ENCODE assay signal across 1 cellular context in the genomic region with DNA sequence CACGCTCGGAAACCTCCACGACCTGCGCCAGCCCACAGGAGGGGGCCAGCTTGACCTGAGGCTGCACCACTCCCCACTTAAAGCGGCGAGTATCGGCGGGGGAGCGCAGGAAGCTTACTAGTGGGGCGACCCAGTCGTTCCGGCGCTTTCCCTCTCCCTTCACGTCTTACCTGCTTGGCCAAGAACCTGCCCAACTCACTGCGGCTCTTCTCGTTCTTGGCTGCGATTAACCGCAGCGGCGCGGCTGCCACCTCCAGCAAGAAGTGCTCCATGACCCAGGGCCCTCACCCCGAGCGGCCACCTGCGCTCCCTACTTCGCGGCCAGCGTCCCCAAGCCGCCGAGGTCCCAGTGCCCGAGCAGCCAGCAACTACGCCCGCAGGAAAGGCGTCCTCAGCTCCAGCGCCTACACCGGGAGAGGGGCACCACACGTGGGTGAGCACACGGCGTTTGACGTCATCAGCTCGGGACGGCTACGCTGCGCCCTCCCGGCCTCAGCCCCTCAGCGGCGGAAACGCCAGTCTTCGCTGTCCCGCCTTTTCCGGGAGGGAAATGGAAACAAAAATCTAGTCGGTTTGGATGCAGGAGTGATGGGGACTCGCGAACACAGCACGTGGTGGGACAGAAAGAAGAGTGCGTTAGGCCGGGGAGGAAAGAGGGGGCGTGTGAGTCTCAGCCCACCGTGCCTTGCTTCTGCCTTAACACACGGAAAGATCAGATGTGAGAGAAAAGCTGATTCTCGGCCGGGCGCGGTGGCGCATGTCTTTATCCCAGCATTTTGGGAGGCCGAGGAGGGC.
A peak's percentile ranks its signal among the peaks of the same experiment; 100 is the strongest.
TF ChIP-seq lines count a peak whose summit lies in the region.

A gene with protein sequence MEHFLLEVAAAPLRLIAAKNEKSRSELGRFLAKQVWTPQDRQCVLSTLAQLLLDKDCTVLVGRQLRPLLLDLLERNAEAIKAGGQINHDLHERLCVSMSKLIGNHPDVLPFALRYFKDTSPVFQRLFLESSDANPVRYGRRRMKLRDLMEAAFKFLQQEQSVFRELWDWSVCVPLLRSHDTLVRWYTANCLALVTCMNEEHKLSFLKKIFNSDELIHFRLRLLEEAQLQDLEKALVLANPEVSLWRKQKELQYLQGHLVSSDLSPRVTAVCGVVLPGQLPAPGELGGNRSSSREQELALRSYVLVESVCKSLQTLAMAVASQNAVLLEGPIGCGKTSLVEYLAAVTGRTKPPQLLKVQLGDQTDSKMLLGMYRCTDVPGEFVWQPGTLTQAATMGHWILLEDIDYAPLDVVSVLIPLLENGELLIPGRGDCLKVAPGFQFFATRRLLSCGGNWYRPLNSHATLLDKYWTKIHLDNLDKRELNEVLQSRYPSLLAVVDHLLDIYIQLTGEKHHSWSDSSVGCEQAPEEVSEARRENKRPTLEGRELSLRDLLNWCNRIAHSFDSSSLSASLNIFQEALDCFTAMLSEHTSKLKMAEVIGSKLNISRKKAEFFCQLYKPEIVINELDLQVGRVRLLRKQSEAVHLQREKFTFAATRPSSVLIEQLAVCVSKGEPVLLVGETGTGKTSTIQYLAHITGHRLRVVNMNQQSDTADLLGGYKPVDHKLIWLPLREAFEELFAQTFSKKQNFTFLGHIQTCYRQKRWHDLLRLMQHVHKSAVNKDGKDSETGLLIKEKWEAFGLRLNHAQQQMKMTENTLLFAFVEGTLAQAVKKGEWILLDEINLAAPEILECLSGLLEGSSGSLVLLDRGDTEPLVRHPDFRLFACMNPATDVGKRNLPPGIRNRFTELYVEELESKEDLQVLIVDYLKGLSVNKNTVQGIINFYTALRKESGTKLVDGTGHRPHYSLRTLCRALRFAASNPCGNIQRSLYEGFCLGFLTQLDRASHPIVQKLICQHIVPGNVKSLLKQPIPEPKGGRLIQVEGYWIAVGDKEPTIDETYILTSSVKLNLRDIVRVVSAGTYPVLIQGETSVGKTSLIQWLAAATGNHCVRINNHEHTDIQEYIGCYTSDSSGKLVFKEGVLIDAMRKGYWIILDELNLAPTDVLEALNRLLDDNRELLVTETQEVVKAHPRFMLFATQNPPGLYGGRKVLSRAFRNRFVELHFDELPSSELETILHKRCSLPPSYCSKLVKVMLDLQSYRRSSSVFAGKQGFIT (N-terminal part only) (minus strand): TSS at position 459 of the 795 bp plus-strand sequence. CDS start 187 bp downstream, at position 272.

TF ChIP-seq in K562, 482 proteins besides CTCF, POLR2A, EP300 and RAD21 (continued from another document and continues in another):
- TF ChIP-seq, protein P1, sequence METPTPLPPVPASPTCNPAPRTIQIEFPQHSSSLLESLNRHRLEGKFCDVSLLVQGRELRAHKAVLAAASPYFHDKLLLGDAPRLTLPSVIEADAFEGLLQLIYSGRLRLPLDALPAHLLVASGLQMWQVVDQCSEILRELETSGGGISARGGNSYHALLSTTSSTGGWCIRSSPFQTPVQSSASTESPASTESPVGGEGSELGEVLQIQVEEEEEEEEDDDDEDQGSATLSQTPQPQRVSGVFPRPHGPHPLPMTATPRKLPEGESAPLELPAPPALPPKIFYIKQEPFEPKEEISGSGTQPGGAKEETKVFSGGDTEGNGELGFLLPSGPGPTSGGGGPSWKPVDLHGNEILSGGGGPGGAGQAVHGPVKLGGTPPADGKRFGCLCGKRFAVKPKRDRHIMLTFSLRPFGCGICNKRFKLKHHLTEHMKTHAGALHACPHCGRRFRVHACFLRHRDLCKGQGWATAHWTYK (CRISPR knock-in tag; IDR thresholded peaks at IDR 0.05) = 0 out of 2 replicates have a peak, but pooled peaks have one; percentile 50
- TF ChIP-seq, protein P2, sequence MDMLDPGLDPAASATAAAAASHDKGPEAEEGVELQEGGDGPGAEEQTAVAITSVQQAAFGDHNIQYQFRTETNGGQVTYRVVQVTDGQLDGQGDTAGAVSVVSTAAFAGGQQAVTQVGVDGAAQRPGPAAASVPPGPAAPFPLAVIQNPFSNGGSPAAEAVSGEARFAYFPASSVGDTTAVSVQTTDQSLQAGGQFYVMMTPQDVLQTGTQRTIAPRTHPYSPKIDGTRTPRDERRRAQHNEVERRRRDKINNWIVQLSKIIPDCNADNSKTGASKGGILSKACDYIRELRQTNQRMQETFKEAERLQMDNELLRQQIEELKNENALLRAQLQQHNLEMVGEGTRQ (CRISPR knock-in tag; IDR thresholded peaks at IDR 0.05) = peak; percentile 81
- TF ChIP-seq ZNF232 (CRISPR knock-in tag; IDR thresholded peaks at IDR 0.05) (no peak; the same call in 1 of the 2 replicates), FOXP1 (CRISPR knock-in tag; IDR thresholded peaks at IDR 0.05) (peak; percentile 81), GATAD2B (IDR thresholded peaks at IDR 0.05; ENCODE audit: borderline replicate concordance) (no peak), CBFB (CRISPR knock-in tag; IDR thresholded peaks at IDR 0.05) (peak; percentile 58; the same call in 1 of the 2 replicates), SMARCA4 (IDR thresholded peaks at IDR 0.05) (no peak), TAF15 (IDR thresholded peaks at IDR 0.05; ENCODE audit: low read depth, low read length) (no peak), SP2 (IDR thresholded peaks at IDR 0.05; ENCODE audit: extremely low read depth, low read depth, low read length, poor library complexity, severe bottlenecking) (peak; percentile 39), U2AF2 (optimal IDR thresholded peaks at IDR 0.05; ENCODE audit: low read depth, low read length) (no peak), PRPF4 (IDR thresholded peaks at IDR 0.05; ENCODE audit: insufficient read depth, low read depth, low read length, poor library complexity, severe bottlenecking) (no peak), ZNF324 (CRISPR knock-in tag; IDR thresholded peaks at IDR 0.05) (no peak), TBP (optimal IDR thresholded peaks at IDR 0.05; ENCODE audit: low read depth, low read length) (peak; percentile 80), MYNN (IDR thresholded peaks at IDR 0.05) (no peak; the same call in 1 of the 2 replicates), MYNN (CRISPR knock-in tag; IDR thresholded peaks at IDR 0.05) (no peak), MAFF (IDR thresholded peaks at IDR 0.05; ENCODE audit: low read length) (no peak), SAP30 (IDR thresholded peaks at IDR 0.05; ENCODE audit: borderline replicate concordance, insufficient read depth, low read depth, low read length, poor library complexity, severe bottlenecking) (peak; percentile 99), POLR3G (IDR thresholded peaks at IDR 0.05; ENCODE audit: extremely low read depth, insufficient read length, insufficient replicate concordance) (no peak), TAF1 (IDR thresholded peaks at IDR 0.05; ENCODE audit: control insufficient read depth, extremely low read depth, insufficient read depth, low read length, severe bottlenecking) (peak; percentile 74), HDAC1 (IDR thresholded peaks at IDR 0.05) (peak in 1 of 2 experiments; percentile 100; a peak in 2 of 4 replicates), ZSCAN32 (CRISPR knock-in tag; IDR thresholded peaks at IDR 0.05) (no peak), ZFX (CRISPR knock-in tag; IDR thresholded peaks at IDR 0.05) (peak; percentile 75), CBX8 (IDR thresholded peaks at IDR 0.05; ENCODE audit: borderline replicate concordance, extremely low read depth, low read depth, low read length, poor library complexity, severe bottlenecking) (no peak), ZNF316 (IDR thresholded peaks at IDR 0.05) (no peak), MCM3 (IDR thresholded peaks at IDR 0.05) (no peak), NFRKB (IDR thresholded peaks at IDR 0.05; ENCODE audit: low read depth) (peak; percentile 93)
- TF ChIP-seq, protein P3, sequence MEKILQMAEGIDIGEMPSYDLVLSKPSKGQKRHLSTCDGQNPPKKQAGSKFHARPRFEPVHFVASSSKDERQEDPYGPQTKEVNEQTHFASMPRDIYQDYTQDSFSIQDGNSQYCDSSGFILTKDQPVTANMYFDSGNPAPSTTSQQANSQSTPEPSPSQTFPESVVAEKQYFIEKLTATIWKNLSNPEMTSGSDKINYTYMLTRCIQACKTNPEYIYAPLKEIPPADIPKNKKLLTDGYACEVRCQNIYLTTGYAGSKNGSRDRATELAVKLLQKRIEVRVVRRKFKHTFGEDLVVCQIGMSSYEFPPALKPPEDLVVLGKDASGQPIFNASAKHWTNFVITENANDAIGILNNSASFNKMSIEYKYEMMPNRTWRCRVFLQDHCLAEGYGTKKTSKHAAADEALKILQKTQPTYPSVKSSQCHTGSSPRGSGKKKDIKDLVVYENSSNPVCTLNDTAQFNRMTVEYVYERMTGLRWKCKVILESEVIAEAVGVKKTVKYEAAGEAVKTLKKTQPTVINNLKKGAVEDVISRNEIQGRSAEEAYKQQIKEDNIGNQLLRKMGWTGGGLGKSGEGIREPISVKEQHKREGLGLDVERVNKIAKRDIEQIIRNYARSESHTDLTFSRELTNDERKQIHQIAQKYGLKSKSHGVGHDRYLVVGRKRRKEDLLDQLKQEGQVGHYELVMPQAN (IDR thresholded peaks at IDR 0.05; ENCODE audit: borderline replicate concordance) = peak; percentile 99
- TF ChIP-seq, protein P4, sequence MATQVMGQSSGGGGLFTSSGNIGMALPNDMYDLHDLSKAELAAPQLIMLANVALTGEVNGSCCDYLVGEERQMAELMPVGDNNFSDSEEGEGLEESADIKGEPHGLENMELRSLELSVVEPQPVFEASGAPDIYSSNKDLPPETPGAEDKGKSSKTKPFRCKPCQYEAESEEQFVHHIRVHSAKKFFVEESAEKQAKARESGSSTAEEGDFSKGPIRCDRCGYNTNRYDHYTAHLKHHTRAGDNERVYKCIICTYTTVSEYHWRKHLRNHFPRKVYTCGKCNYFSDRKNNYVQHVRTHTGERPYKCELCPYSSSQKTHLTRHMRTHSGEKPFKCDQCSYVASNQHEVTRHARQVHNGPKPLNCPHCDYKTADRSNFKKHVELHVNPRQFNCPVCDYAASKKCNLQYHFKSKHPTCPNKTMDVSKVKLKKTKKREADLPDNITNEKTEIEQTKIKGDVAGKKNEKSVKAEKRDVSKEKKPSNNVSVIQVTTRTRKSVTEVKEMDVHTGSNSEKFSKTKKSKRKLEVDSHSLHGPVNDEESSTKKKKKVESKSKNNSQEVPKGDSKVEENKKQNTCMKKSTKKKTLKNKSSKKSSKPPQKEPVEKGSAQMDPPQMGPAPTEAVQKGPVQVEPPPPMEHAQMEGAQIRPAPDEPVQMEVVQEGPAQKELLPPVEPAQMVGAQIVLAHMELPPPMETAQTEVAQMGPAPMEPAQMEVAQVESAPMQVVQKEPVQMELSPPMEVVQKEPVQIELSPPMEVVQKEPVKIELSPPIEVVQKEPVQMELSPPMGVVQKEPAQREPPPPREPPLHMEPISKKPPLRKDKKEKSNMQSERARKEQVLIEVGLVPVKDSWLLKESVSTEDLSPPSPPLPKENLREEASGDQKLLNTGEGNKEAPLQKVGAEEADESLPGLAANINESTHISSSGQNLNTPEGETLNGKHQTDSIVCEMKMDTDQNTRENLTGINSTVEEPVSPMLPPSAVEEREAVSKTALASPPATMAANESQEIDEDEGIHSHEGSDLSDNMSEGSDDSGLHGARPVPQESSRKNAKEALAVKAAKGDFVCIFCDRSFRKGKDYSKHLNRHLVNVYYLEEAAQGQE (CRISPR knock-in tag; IDR thresholded peaks at IDR 0.05; ENCODE audit: low read depth) = no peak
- TF ChIP-seq, protein P5, sequence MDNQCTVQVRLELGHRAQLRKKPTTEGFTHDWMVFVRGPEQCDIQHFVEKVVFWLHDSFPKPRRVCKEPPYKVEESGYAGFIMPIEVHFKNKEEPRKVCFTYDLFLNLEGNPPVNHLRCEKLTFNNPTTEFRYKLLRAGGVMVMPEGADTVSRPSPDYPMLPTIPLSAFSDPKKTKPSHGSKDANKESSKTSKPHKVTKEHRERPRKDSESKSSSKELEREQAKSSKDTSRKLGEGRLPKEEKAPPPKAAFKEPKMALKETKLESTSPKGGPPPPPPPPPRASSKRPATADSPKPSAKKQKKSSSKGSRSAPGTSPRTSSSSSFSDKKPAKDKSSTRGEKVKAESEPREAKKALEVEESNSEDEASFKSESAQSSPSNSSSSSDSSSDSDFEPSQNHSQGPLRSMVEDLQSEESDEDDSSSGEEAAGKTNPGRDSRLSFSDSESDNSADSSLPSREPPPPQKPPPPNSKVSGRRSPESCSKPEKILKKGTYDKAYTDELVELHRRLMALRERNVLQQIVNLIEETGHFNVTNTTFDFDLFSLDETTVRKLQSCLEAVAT (IDR thresholded peaks at IDR 0.05) = no peak; a peak in 1 of 4 replicates
- TF ChIP-seq, protein P6, sequence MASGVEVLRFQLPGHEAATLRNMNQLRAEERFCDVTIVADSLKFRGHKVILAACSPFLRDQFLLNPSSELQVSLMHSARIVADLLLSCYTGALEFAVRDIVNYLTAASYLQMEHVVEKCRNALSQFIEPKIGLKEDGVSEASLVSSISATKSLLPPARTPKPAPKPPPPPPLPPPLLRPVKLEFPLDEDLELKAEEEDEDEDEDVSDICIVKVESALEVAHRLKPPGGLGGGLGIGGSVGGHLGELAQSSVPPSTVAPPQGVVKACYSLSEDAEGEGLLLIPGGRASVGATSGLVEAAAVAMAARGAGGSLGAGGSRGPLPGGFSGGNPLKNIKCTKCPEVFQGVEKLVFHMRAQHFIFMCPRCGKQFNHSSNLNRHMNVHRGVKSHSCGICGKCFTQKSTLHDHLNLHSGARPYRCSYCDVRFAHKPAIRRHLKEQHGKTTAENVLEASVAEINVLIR (CRISPR knock-in tag; IDR thresholded peaks at IDR 0.05) = peak; percentile 95
- TF ChIP-seq, protein P7, sequence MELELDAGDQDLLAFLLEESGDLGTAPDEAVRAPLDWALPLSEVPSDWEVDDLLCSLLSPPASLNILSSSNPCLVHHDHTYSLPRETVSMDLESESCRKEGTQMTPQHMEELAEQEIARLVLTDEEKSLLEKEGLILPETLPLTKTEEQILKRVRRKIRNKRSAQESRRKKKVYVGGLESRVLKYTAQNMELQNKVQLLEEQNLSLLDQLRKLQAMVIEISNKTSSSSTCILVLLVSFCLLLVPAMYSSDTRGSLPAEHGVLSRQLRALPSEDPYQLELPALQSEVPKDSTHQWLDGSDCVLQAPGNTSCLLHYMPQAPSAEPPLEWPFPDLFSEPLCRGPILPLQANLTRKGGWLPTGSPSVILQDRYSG (tag; conservative IDR thresholded peaks at IDR 0.05; ENCODE audit: low read depth) = no peak
- TF ChIP-seq, protein P8, sequence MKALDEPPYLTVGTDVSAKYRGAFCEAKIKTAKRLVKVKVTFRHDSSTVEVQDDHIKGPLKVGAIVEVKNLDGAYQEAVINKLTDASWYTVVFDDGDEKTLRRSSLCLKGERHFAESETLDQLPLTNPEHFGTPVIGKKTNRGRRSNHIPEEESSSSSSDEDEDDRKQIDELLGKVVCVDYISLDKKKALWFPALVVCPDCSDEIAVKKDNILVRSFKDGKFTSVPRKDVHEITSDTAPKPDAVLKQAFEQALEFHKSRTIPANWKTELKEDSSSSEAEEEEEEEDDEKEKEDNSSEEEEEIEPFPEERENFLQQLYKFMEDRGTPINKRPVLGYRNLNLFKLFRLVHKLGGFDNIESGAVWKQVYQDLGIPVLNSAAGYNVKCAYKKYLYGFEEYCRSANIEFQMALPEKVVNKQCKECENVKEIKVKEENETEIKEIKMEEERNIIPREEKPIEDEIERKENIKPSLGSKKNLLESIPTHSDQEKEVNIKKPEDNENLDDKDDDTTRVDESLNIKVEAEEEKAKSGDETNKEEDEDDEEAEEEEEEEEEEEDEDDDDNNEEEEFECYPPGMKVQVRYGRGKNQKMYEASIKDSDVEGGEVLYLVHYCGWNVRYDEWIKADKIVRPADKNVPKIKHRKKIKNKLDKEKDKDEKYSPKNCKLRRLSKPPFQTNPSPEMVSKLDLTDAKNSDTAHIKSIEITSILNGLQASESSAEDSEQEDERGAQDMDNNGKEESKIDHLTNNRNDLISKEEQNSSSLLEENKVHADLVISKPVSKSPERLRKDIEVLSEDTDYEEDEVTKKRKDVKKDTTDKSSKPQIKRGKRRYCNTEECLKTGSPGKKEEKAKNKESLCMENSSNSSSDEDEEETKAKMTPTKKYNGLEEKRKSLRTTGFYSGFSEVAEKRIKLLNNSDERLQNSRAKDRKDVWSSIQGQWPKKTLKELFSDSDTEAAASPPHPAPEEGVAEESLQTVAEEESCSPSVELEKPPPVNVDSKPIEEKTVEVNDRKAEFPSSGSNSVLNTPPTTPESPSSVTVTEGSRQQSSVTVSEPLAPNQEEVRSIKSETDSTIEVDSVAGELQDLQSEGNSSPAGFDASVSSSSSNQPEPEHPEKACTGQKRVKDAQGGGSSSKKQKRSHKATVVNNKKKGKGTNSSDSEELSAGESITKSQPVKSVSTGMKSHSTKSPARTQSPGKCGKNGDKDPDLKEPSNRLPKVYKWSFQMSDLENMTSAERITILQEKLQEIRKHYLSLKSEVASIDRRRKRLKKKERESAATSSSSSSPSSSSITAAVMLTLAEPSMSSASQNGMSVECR (CRISPR knock-in tag; IDR thresholded peaks at IDR 0.05) = peak; percentile 99
